15 cellular contexts compared by ENCODE assay signal in genomic region chr7:24959735-24960485, GRCh38. TPM values are rescaled to one million over a fixed set of nuclear protein-coding genes. Genes with fewer than 3 reads are reported as not detected.
DNase-seq lines count a peak whose midpoint lies in the region; ATAC-seq and TF ChIP-seq lines count a peak whose summit lies in the region.
"Had no signal": no experiment of that assay in that cellular context is flagged by ENCODE, and none has a peak within 500 bp of the region (broad histone marks: within the 10 kb centered on the region; RNA-seq: fewer than 3 reads in every experiment).

No MANE protein-coding gene starts in this region.

- no peaks in the 10 kb centered on the region for H3K36me3 ChIP-seq in GM23338 (ENCODE audit: insufficient read depth)

- no peaks in the 10 kb centered on the region for H3K27me3 ChIP-seq in GM23338 (ENCODE audit: insufficient read depth)

- H3K79me2 ChIP-seq in GM23338 (replicated peaks; ENCODE audit: insufficient read depth), result peaks cover 61% of the 10 kb centered on the region

- H2AFZ ChIP-seq in GM23338, result no peak overlapping the region
- H2AFZ ChIP-seq: PC-9 had no signal

- peaks cover 76% of the 10 kb centered on the region for H3K4me1 Mint-ChIP-seq in T-helper 2 cell treated with Interferon-gamma antibody and Interleukin-4, amounts not matched to agents 5 μg/mL and 100 μg/mL, for 36 hours (ENCODE audit: low read depth)
- H3K4me1 Mint-ChIP-seq in GM23338, result peaks cover 36% of the 10 kb centered on the region
- H3K4me1 Mint-ChIP-seq in immature natural killer cell, result peaks cover 84 to 94% of the 10 kb centered on the region in 2 donors

- H3K4me2 ChIP-seq in GM23338, result peak overlapping the region; percentile 22; the same call in 1 of the 2 replicates
- H3K4me2 ChIP-seq: PC-9 had no signal

- no peaks in the 10 kb centered on the region for H3F3A ChIP-seq in GM23338 (replicated peaks; ENCODE audit: low read depth)

- no peaks in the 10 kb centered on the region for H3K27me3 Mint-ChIP-seq in T-helper 2 cell treated with Interferon-gamma antibody and Interleukin-4, amounts not matched to agents 5 μg/mL and 100 μg/mL, for 36 hours (ENCODE audit: low read depth)
- H3K27me3 Mint-ChIP-seq in GM23338 (ENCODE audit: insufficient read depth, low read depth, poor library complexity) (no peaks in the 10 kb centered on the region), immature natural killer cell (ENCODE audit: low read depth in 3 of 3) (peaks cover 2 to 5% (median 4%) of the 10 kb centered on the region in 3 donors)

- no peak overlapping the region for H3K27ac Mint-ChIP-seq in T-helper 2 cell treated with Interferon-gamma antibody and Interleukin-4, amounts not matched to agents 5 μg/mL and 100 μg/mL, for 36 hours
- H3K27ac Mint-ChIP-seq in GM23338, result no peak overlapping the region
- peak overlapping the region in 4 of 6 donors; percentile 62 to 75 (median 70) for H3K27ac Mint-ChIP-seq in immature natural killer cell

- H3K4me1 ChIP-seq in GM23338 (ENCODE audit: insufficient read depth), result peaks cover 9% of the 10 kb centered on the region

- no peaks in the 10 kb centered on the region for H3K9me2 ChIP-seq in GM23338 (ENCODE audit: insufficient read depth)

- no peak for ATAC-seq in GM23338
- ATAC-seq in SK-N-SH treated with all-trans-retinoic acid at 6 μM for 48 hours, result peak; percentile 40
- no peak for ATAC-seq in GM18909 (IDR thresholded peaks at IDR 0.05; ENCODE audit: poor library complexity, unreplicated experiment)

- H4K20me1 ChIP-seq in GM23338 (replicated peaks; ENCODE audit: insufficient read depth), result no peaks in the 10 kb centered on the region; the same call in 1 of the 2 replicates

- no peaks in the 10 kb centered on the region for H3K9me3 Mint-ChIP-seq in T-helper 2 cell treated with Interferon-gamma antibody and Interleukin-4, amounts not matched to agents 5 μg/mL and 100 μg/mL, for 36 hours
- H3K9me3 Mint-ChIP-seq in GM23338 (no peaks in the 10 kb centered on the region), immature natural killer cell (no peaks in the 10 kb centered on the region)

- no peak overlapping the region for H3K27ac ChIP-seq in GM23338 (ENCODE audit: low read depth)
- H3K27ac ChIP-seq: 22Rv1, PC-9 had no signal

- no peak for TF ChIP-seq CTCF in GM23338 (conservative IDR thresholded peaks at IDR 0.05; ENCODE audit: low read depth in 2 of 2)

- no peak overlapping the region for H3K4me3 ChIP-seq in GM23338
- H3K4me3 ChIP-seq: PC-9 had no signal

- peaks cover 35% of the 10 kb centered on the region for H3K36me3 Mint-ChIP-seq in T-helper 2 cell treated with Interferon-gamma antibody and Interleukin-4, amounts not matched to agents 5 μg/mL and 100 μg/mL, for 36 hours (ENCODE audit: low read depth)
- H3K36me3 Mint-ChIP-seq in GM23338 (ENCODE audit: low read depth) (no peaks in the 10 kb centered on the region), immature natural killer cell (no peaks in the 10 kb centered on the region)

- DNase-seq in T-helper 2 cell treated with Interferon-gamma antibody and Interleukin-4, amounts not matched to agents 5 μg/mL and 100 μg/mL, for 36 hours (ENCODE audit: low spot score), result no peak
- no peak for DNase-seq in T-helper 2 cell
- no peak for DNase-seq in GM23338 (ENCODE audit: low spot score)
- no peak for DNase-seq in immature natural killer cell
- DNase-seq in A172 (ENCODE audit: low spot score), result no peak
- DNase-seq in NCI-H526 treated with DMSO at 0.1 percent for 48 hours (lab: John Stamatoyannopoulos, UW), result no peak
- DNase-seq: C1 segment of cervical spinal cord, NCI-H1092 treated with DMSO at 0.1 percent for 48 hours, NCI-H1694 treated with DMSO at 0.1 percent for 48 hours, NCI-H345, NCI-H69, PC-9 had no signal

- peak overlapping the region; percentile 11 for H3K4me3 Mint-ChIP-seq in T-helper 2 cell treated with Interferon-gamma antibody and Interleukin-4, amounts not matched to agents 5 μg/mL and 100 μg/mL, for 36 hours
- H3K4me3 Mint-ChIP-seq in GM23338 (no peak overlapping the region), immature natural killer cell (peak overlapping the region in 2 of 5 donors; percentile 25 to 46)

TF ChIP-seq in GM23338, 12 proteins besides CTCF, POLR2A, EP300 and RAD21 (continues in another document):
- TF ChIP-seq STAT1 (IDR thresholded peaks at IDR 0.05; ENCODE audit: unreplicated experiment) (no peak), ZNF331 (CRISPR knock-in tag; IDR thresholded peaks at IDR 0.05; ENCODE audit: low read depth) (no peak)
- TF ChIP-seq, protein P1, sequence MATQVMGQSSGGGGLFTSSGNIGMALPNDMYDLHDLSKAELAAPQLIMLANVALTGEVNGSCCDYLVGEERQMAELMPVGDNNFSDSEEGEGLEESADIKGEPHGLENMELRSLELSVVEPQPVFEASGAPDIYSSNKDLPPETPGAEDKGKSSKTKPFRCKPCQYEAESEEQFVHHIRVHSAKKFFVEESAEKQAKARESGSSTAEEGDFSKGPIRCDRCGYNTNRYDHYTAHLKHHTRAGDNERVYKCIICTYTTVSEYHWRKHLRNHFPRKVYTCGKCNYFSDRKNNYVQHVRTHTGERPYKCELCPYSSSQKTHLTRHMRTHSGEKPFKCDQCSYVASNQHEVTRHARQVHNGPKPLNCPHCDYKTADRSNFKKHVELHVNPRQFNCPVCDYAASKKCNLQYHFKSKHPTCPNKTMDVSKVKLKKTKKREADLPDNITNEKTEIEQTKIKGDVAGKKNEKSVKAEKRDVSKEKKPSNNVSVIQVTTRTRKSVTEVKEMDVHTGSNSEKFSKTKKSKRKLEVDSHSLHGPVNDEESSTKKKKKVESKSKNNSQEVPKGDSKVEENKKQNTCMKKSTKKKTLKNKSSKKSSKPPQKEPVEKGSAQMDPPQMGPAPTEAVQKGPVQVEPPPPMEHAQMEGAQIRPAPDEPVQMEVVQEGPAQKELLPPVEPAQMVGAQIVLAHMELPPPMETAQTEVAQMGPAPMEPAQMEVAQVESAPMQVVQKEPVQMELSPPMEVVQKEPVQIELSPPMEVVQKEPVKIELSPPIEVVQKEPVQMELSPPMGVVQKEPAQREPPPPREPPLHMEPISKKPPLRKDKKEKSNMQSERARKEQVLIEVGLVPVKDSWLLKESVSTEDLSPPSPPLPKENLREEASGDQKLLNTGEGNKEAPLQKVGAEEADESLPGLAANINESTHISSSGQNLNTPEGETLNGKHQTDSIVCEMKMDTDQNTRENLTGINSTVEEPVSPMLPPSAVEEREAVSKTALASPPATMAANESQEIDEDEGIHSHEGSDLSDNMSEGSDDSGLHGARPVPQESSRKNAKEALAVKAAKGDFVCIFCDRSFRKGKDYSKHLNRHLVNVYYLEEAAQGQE (IDR thresholded peaks at IDR 0.05; ENCODE audit: unreplicated experiment), result no peak

TF ChIP-seq in SK-N-SH treated with all-trans-retinoic acid at 6 μM for 48 hours, 23 proteins besides CTCF, POLR2A, EP300 and RAD21 (continues in another document):
- TF ChIP-seq TOX (CRISPR knock-in tag; IDR thresholded peaks at IDR 0.05; ENCODE audit: borderline replicate concordance) (no peak), SNAI2 (CRISPR knock-in tag; IDR thresholded peaks at IDR 0.05) (no peak), GLIS3 (CRISPR knock-in tag; IDR thresholded peaks at IDR 0.05) (no peak), ZC3H10 (CRISPR knock-in tag; IDR thresholded peaks at IDR 0.05) (no peak), CSDC2 (CRISPR knock-in tag; IDR thresholded peaks at IDR 0.05) (no peak), ZNF8 (CRISPR knock-in tag; IDR thresholded peaks at IDR 0.05) (no peak), OSR1 (CRISPR knock-in tag; IDR thresholded peaks at IDR 0.05) (no peak), BACH2 (CRISPR knock-in tag; IDR thresholded peaks at IDR 0.05; ENCODE audit: borderline replicate concordance) (no peak)
- TF ChIP-seq, protein P2, sequence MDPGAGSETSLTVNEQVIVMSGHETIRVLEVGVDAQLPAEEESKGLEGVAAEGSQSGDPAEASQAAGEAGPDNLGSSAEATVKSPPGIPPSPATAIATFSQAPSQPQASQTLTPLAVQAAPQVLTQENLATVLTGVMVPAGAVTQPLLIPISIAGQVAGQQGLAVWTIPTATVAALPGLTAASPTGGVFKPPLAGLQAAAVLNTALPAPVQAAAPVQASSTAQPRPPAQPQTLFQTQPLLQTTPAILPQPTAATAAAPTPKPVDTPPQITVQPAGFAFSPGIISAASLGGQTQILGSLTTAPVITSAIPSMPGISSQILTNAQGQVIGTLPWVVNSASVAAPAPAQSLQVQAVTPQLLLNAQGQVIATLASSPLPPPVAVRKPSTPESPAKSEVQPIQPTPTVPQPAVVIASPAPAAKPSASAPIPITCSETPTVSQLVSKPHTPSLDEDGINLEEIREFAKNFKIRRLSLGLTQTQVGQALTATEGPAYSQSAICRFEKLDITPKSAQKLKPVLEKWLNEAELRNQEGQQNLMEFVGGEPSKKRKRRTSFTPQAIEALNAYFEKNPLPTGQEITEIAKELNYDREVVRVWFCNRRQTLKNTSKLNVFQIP (CRISPR knock-in tag; IDR thresholded peaks at IDR 0.05; ENCODE audit: borderline replicate concordance, low read depth), result no peak
- TF ChIP-seq, protein P3, sequence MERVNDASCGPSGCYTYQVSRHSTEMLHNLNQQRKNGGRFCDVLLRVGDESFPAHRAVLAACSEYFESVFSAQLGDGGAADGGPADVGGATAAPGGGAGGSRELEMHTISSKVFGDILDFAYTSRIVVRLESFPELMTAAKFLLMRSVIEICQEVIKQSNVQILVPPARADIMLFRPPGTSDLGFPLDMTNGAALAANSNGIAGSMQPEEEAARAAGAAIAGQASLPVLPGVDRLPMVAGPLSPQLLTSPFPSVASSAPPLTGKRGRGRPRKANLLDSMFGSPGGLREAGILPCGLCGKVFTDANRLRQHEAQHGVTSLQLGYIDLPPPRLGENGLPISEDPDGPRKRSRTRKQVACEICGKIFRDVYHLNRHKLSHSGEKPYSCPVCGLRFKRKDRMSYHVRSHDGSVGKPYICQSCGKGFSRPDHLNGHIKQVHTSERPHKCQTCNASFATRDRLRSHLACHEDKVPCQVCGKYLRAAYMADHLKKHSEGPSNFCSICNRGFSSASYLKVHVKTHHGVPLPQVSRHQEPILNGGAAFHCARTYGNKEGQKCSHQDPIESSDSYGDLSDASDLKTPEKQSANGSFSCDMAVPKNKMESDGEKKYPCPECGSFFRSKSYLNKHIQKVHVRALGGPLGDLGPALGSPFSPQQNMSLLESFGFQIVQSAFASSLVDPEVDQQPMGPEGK (CRISPR knock-in tag; IDR thresholded peaks at IDR 0.05; ENCODE audit: borderline replicate concordance), result no peak

RNA-seq across cellular contexts. Expression of gene OSBPL3, which starts 20.1 kb away (rescaled TPM):
- 13.4 and 15.7 TPM in 2 replicates for total RNA-seq in GM23338 (2014; rRNA removed; shearing (Covaris generic))
- polyA plus RNA-seq in GM23338 (2016; fragmentation: Nextera tagmentation; extraction: Ambion mirVana), result 7.2 and 9.3 TPM in 2 replicates
- 10 to 100 TPM in 1 of 3 donors, 1 to 10 TPM in 2; 6.4 to 20.0 (median 8.5) TPM for polyA plus RNA-seq in immature natural killer cell
- total RNA-seq in A172 (2014; rRNA removed; shearing (Covaris generic)), result 17.5 and 19.1 TPM in 2 replicates

Comparison
In these comparisons a context has a peak if more than half of its experiments do, and no peak if none do; other contexts are left out.
1. H3K27ac Mint-ChIP-seq: peak in immature natural killer cell (4 of 6); none in T-helper 2 cell treated with Interferon-gamma antibody and Interleukin-4, amounts not matched to agents 5 μg/mL and 100 μg/mL, for 36 hours (single experiment) and GM23338 (single experiment).